Comparison of ENCODE assay signal across 8 cellular contexts in genomic region chrX:19839770-19840254, GRCh38. TPM values are rescaled to one million over a fixed set of nuclear protein-coding genes. Genes with fewer than 3 reads are reported as not detected.
DNase-seq lines count a peak whose midpoint lies in the region; ATAC-seq, FAIRE-seq and TF ChIP-seq lines count a peak whose summit lies in the region.

No MANE protein-coding gene starts in this region.

- TF ChIP-seq CTCF in GM12865 (IDR thresholded peaks at IDR 0.05; ENCODE audit: insufficient read depth, low read depth, low read length, missing control alignments), result no peak
- no peak for TF ChIP-seq CTCF in left lung (IDR thresholded peaks at IDR 0.05)

- peaks cover 0 to 24% of the 10 kb centered on the region in 2 donors for H3K4me1 ChIP-seq in left lung

- in situ Hi-C loops in KBM-7 (cut with MboI; ENCODE audit: low pct_unique_long_range_greater_than_20kb, low sequenced_read_pairs), result no loop called here

- H3K9me3 ChIP-seq in left lung, result no peaks in the 10 kb centered on the region

- H3K27me3 ChIP-seq in left lung, result no peaks in the 10 kb centered on the region

- H3K27ac ChIP-seq in left lung, result no peak overlapping the region

- H3K4me3 ChIP-seq in GM12865 (ENCODE audit: low read depth, low read length), result no peak overlapping the region
- no peak overlapping the region for H3K4me3 ChIP-seq in left lung

- peak; percentile 68 for DNase-seq in GM12865 (ENCODE audit: low read depth)
- peak; percentile 96 for DNase-seq in KBM-7
- DNase-seq in SKM-1 (lab: John Stamatoyannopoulos, UW; ENCODE audit: unreplicated experiment), result peak; percentile 36
- no peak for DNase-seq in left lung
- no peak for DNase-seq in NCI-H82 treated with DMSO at 0.1 percent for 48 hours (lab: John Stamatoyannopoulos, UW; ENCODE audit: unreplicated experiment)
- DNase-seq in HTR-8/SVneo (ENCODE audit: insufficient read length, low spot score), result no peak

- no peaks in the 10 kb centered on the region for H3K36me3 ChIP-seq in left lung

- ATAC-seq in left lung (peak; percentile 56), GM21515 (IDR thresholded peaks at IDR 0.05; ENCODE audit: unreplicated experiment) (no peak), HG02840 (IDR thresholded peaks at IDR 0.05; ENCODE audit: low FRiP score, unreplicated experiment) (no peak)

- intact Hi-C loops in left lung (cut with DNase I), result no loop called here

- FAIRE-seq in HTR-8/SVneo (lab: Jason Lieb, UNC), result no peak

RNA-seq across cellular contexts. Expression of gene SH3KBP1, which starts 47.6 kb away (rescaled TPM):
- total RNA-seq in left lung, result 10 to 100 TPM; 46.4 to 47.3 TPM

Comparison
In these comparisons a context has a peak if more than half of its experiments do, and no peak if none do; other contexts are left out.
1. DNase-seq: peak in GM12865 (single experiment), KBM-7 (single experiment) and SKM-1 (single experiment); none in left lung (0 of 2), NCI-H82 treated with DMSO at 0.1 percent for 48 hours (single experiment) and HTR-8/SVneo (single experiment).